31 cellular contexts compared by ENCODE assay signal in the genomic region with DNA sequence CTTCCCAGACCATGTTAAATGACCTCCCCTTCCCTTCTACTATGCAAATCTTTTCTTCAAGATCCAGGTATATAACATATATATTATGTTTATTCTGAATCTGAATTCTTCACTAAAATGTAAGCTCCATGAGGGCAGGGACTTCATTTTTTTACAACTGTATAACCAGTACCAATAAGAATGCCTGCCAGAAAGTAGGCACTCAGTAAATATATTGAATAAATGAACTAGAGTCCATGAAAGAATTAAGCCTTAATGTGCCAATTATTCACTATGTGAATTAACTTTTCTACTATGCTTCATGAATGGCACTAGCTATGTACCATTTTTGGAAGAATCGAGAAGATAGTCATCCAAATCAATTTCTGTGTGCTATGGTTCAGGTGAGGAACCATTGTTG.
"Had no signal": no experiment of that assay in that cellular context is flagged by ENCODE, and none has a peak within 500 bp of the region (broad histone marks: within the 10 kb centered on the region; RNA-seq: fewer than 3 reads in every experiment).

No MANE protein-coding gene starts in this region.

- H3K36me3 ChIP-seq: MG63 had no signal

- H3K4me3 ChIP-seq: MG63 had no signal

- DNase-seq: Karpas-422, Kasumi-1, MG63, MM.1S, MV-4-11, NCI-H1048, NCI-H1092, NCI-H1092 treated with DMSO at 0.1 percent for 48 hours, NCI-H1105, NCI-H1105 treated with DMSO at 0.1 percent for 48 hours, NCI-H1417 treated with DMSO at 0.1 percent for 48 hours, NCI-H1436, NCI-H1436 treated with DMSO at 0.1 percent for 48 hours, NCI-H146, NCI-H1694, NCI-H1694 treated with DMSO at 0.1 percent for 48 hours, NCI-H1930, NCI-H2029, NCI-H2029 treated with DMSO at 0.1 percent for 48 hours, NCI-H2081, NCI-H2081 treated with DMSO at 0.1 percent for 48 hours, NCI-H2107, NCI-H2171, NCI-H2171 treated with DMSO at 0.1 percent for 48 hours, NCI-H2227 treated with DMSO at 0.1 percent for 48 hours, NCI-H345, NCI-H446, NCI-H446 treated with DMSO at 0.1 percent for 48 hours, NCI-H510A, NCI-H510A treated with DMSO at 0.1 percent for 48 hours, NCI-H524 had no signal

- H3K27me3 ChIP-seq: MG63 had no signal

- H3K9me3 ChIP-seq: MG63 had no signal
